In genomic region chr20:49444553-49444990, GRCh38 we compare ENCODE assay signal across 30 cellular contexts. TPM values are rescaled to one million over a fixed set of nuclear protein-coding genes. Genes with fewer than 3 reads are reported as not detected.
DNase-seq lines count a peak whose midpoint lies in the region; ATAC-seq and FAIRE-seq lines count a peak whose summit lies in the region.
"Had no signal": no experiment of that assay in that cellular context is flagged by ENCODE, and none has a peak within 500 bp of the region (broad histone marks: within the 10 kb centered on the region; RNA-seq: fewer than 3 reads in every experiment).

No MANE protein-coding gene starts in this region.

- no peaks in the 10 kb centered on the region for H3K4me1 Mint-ChIP-seq in stimulated activated naive CD8-positive, alpha-beta T cell treated with anti-CD3 and anti-CD28 coated beads, Interleukin-15, amount 100 ng/mL, for 72 hours
- H3K4me1 Mint-ChIP-seq: naive B cell had no signal

- peak; percentile 32 for ATAC-seq in stimulated activated naive CD8-positive, alpha-beta T cell treated with anti-CD3 and anti-CD28 coated beads, Interleukin-15, Interleukin-2, amounts not matched to agents 100 U/mL and 50 U/mL, for 24 hours
- ATAC-seq in stimulated activated naive CD8-positive, alpha-beta T cell treated with anti-CD3 and anti-CD28 coated beads, Interleukin-15, amount 100 ng/mL, for 72 hours, result no peak
- ATAC-seq in esophagus mucosa, result no peak
- ATAC-seq: HCT116, left lung, Panc1 had no signal

- no peak overlapping the region for H3K23ac ChIP-seq in mesendoderm (ENCODE audit: low read length)

- peak overlapping the region; percentile 19 for H3K4ac ChIP-seq in mesendoderm (ENCODE audit: low read depth, low read length)

- peaks cover 64% of the 10 kb centered on the region for H3K27me3 Mint-ChIP-seq in stimulated activated naive CD8-positive, alpha-beta T cell treated with anti-CD3 and anti-CD28 coated beads, Interleukin-15, amount 100 ng/mL, for 72 hours
- H3K27me3 Mint-ChIP-seq: brain had no signal

- H3K27ac ChIP-seq in mesendoderm (ENCODE audit: low read depth, low read length) (no peak overlapping the region), small intestine (ENCODE audit: low read depth in 1 of 2, low read length in 1 of 2) (no peak overlapping the region)
- H3K27ac ChIP-seq: C4-2B, left lung, upper lobe of left lung had no signal

- no peaks in the 10 kb centered on the region for H3K79me2 ChIP-seq in mesendoderm (ENCODE audit: control insufficient read depth, insufficient read depth, low read length)

- no peak overlapping the region for H4K5ac ChIP-seq in mesendoderm (ENCODE audit: low read length)

- DNase-seq in stimulated activated naive CD8-positive, alpha-beta T cell treated with anti-CD3 and anti-CD28 coated beads, Interleukin-15, Interleukin-2, amounts not matched to agents 100 U/mL and 50 U/mL, for 24 hours, result no peak
- no peak for DNase-seq in stimulated activated naive CD8-positive, alpha-beta T cell treated with anti-CD3 and anti-CD28 coated beads, Interleukin-15, amount 100 ng/mL, for 72 hours
- DNase-seq in mesendoderm, result no peak
- DNase-seq in small intestine, result peak; percentile 51
- no peak for DNase-seq in activated CD4-positive, alpha-beta T cell treated with anti-CD3 and anti-CD28 coated beads for 1 hour
- no peak for DNase-seq in SW 1271 (lab: John Stamatoyannopoulos, UW)
- DNase-seq in NK-92 (lab: John Stamatoyannopoulos, UW; ENCODE audit: unreplicated experiment), result no peak
- DNase-seq: activated CD4-positive, alpha-beta T cell treated with anti-CD3 and anti-CD28 coated beads for 4 hours; activated CD8-positive, alpha-beta memory T cell treated with anti-CD3 and anti-CD28 coated beads for 24 hours; activated naive CD4-positive, alpha-beta T cell treated with anti-CD3 and anti-CD28 coated beads, Interleukin-2, amount 50 U/mL, for 16 hours; activated T-cell treated with anti-CD3 and anti-CD28 coated beads for 4 hours; COR-L47; DMS53; left lung; naive B cell; NCI-H146; NCI-H345; SHP77 treated with DMSO at 0.1 percent for 48 hours; stimulated activated naive CD4-positive, alpha-beta T cell treated with Interleukin-2 at 50 U/mL for 16 hours; T-helper 9 cell; upper lobe of left lung had no signal

- H2BK15ac ChIP-seq in mesendoderm (replicated peaks; ENCODE audit: low read depth), result no peak overlapping the region

- H2BK5ac ChIP-seq in mesendoderm (ENCODE audit: low read length), result peak overlapping the region; percentile 38

- H3K4me2 ChIP-seq in mesendoderm (ENCODE audit: low read length), result no peak overlapping the region

- FAIRE-seq in small intestine (lab: Jason Lieb, UNC), result no peak

- no peak overlapping the region for H3K4me3 ChIP-seq in mesendoderm (ENCODE audit: low read length)
- H3K4me3 ChIP-seq in small intestine (ENCODE audit: low read depth in 1 of 2, low read length in 2 of 2), result no peak overlapping the region
- H3K4me3 ChIP-seq: left lung, skin epidermis, upper lobe of left lung had no signal

- peak overlapping the region; percentile 20 for H3K9ac ChIP-seq in mesendoderm (ENCODE audit: low read length)

- no peaks in the 10 kb centered on the region for H3K9me3 Mint-ChIP-seq in stimulated activated naive CD8-positive, alpha-beta T cell treated with anti-CD3 and anti-CD28 coated beads, Interleukin-15, amount 100 ng/mL, for 72 hours
- H3K9me3 Mint-ChIP-seq: activated T-helper 2 cell treated with anti-CD3 and anti-CD28 coated beads, Interferon-gamma antibody, Interleukin-2, Interleukin-4, amounts not matched to agents 10 μg/mL and 5 μg/mL and 100 μg/mL, durations not matched to agents 14 hours and 24 hours and 36 hours; IgD-negative memory B cell had no signal

- WGBS in mesendoderm (ENCODE audit: extremely low coverage, insufficient coverage, low lambda C conversion rate), result no CpG with 5 or more reads among the region's 1 CpG
- 36 to 74% (median 57%) methylated on average over 1 of the region's 1 CpG for WGBS in small intestine, 3 donors

- H3K4me1 ChIP-seq in mesendoderm (ENCODE audit: control insufficient read depth, low read depth, low read length) (peaks cover 16% of the 10 kb centered on the region), small intestine (ENCODE audit: control insufficient read depth in 2 of 2, insufficient read depth in 1 of 2, low read depth in 1 of 2, low read length in 1 of 2) (peaks cover 0 to 5% of the 10 kb centered on the region in 2 donors)
- H3K4me1 ChIP-seq: left lung had no signal

- peak overlapping the region; percentile 44 for H3K18ac ChIP-seq in mesendoderm (ENCODE audit: low read length)

- H2AK5ac ChIP-seq in mesendoderm (ENCODE audit: low read length), result peak overlapping the region; percentile 94

- no peaks in the 10 kb centered on the region for H3K27me3 ChIP-seq in mesendoderm (ENCODE audit: insufficient read depth, low read length, poor library complexity)
- H3K27me3 ChIP-seq in small intestine (ENCODE audit: control insufficient read depth in 2 of 2, insufficient read depth in 2 of 2, low read length in 2 of 2), result peaks cover 0 to 2% of the 10 kb centered on the region in 2 donors
- H3K27me3 ChIP-seq: upper lobe of left lung had no signal

- no peaks in the 10 kb centered on the region for H3K79me1 ChIP-seq in mesendoderm (ENCODE audit: low read length)

- no peak overlapping the region for H3K4me3 Mint-ChIP-seq in stimulated activated naive CD8-positive, alpha-beta T cell treated with anti-CD3 and anti-CD28 coated beads, Interleukin-15, amount 100 ng/mL, for 72 hours
- H3K4me3 Mint-ChIP-seq: naive B cell had no signal

- no peak overlapping the region for H4K8ac ChIP-seq in mesendoderm (ENCODE audit: low read depth, low read length)

- no peaks in the 10 kb centered on the region for H3K9me3 ChIP-seq in small intestine (ENCODE audit: control insufficient read depth, low read depth)
- H3K9me3 ChIP-seq: left lung, upper lobe of left lung had no signal

- H3K56ac ChIP-seq in mesendoderm (ENCODE audit: low read length), result peak overlapping the region; percentile 77

- H3K36me3 ChIP-seq in mesendoderm (ENCODE audit: control insufficient read depth, insufficient read depth, low read length), result no peaks in the 10 kb centered on the region
- H3K36me3 ChIP-seq in small intestine (ENCODE audit: control insufficient read depth in 2 of 2, insufficient read depth in 2 of 2, low read length in 2 of 2), result no peaks in the 10 kb centered on the region
- H3K36me3 ChIP-seq: left lung, upper lobe of left lung had no signal

- H3K27ac Mint-ChIP-seq in stimulated activated naive CD8-positive, alpha-beta T cell treated with anti-CD3 and anti-CD28 coated beads, Interleukin-15, amount 100 ng/mL, for 72 hours, result no peak overlapping the region
- H3K27ac Mint-ChIP-seq: activated T-helper 2 cell treated with anti-CD3 and anti-CD28 coated beads, Interferon-gamma antibody, Interleukin-2, Interleukin-4, amounts not matched to agents 10 μg/mL and 5 μg/mL and 100 μg/mL, durations not matched to agents 14 hours and 24 hours and 36 hours; IgD-negative memory B cell; naive B cell had no signal

- peak overlapping the region; percentile 10 for H2BK120ac ChIP-seq in mesendoderm (ENCODE audit: low read depth, low read length)

RNA-seq across cellular contexts. Expression of gene KCNB1, which starts 37.9 kb away (rescaled TPM):
- polyA plus RNA-seq in mesendoderm (2013, experiment 1 of 2), result 0.52 TPM
- 0.53 TPM for polyA plus RNA-seq in mesendoderm (2013, experiment 2 of 2)
- 1 to 10 TPM in 1 of 3 donors, not detected in 2; 1.2 TPM for polyA plus RNA-seq in small intestine
- 0.52 TPM for total RNA-seq in esophagus mucosa
- total RNA-seq: glomerular endothelial cell had no signal
- polyA plus RNA-seq: IgD-negative memory B cell had no signal
